Comparison of ENCODE assay signal across 25 cellular contexts in genomic region chr4:79827283-79827682, GRCh38.
"Had no signal": no experiment of that assay in that cellular context is flagged by ENCODE, and none has a peak within 500 bp of the region (broad histone marks: within the 10 kb centered on the region; RNA-seq: fewer than 3 reads in every experiment).

No MANE protein-coding gene starts in this region.

- H3K4me2 ChIP-seq: smooth muscle cell had no signal

- H3K9me3 ChIP-seq: prostate gland, right atrium auricular region, testis, tibial artery, upper lobe of left lung, uterus had no signal

- H3K27ac ChIP-seq: foreskin keratinocyte, heart right ventricle, left lung, right atrium auricular region, testis, tibial artery, upper lobe of left lung, uterus had no signal

- DNase-seq: cortex of kidney; effector memory CD8-positive, alpha-beta T cell; foreskin keratinocyte; glutamatergic neuron; heart right ventricle; hippocampal formation; left cardiac atrium; left lung; mesenchymal stem cell; midbrain; naive thymus-derived CD4-positive, alpha-beta T cell; nucleus accumbens; stimulated activated CD4-positive, alpha-beta T cell treated with anti-CD3 and anti-CD28 coated beads, Interleukin-12 subunit alpha, Interleukin-12 subunit beta, amount 100 ng/mL, for 4 hours; stimulated activated CD4-positive, alpha-beta T cell treated with anti-CD3 and anti-CD28 coated beads, Interleukin-1b, Interleukin-23, amount 100 ng/mL, for 48 hours; stimulated activated CD4-positive, alpha-beta T cell treated with anti-CD3 and anti-CD28 coated beads, Interleukin-4, amount 100 ng/mL, for 1 hour; stimulated activated naive CD8-positive, alpha-beta T cell treated with anti-CD3 and anti-CD28 coated beads, Interleukin-15, Interleukin-2, amounts not matched to agents 100 U/mL and 50 U/mL, for 24 hours; substantia nigra; testis; tibial artery; upper lobe of left lung; uterus had no signal

- H3K36me3 ChIP-seq: heart right ventricle, left lung, prostate gland, right atrium auricular region, tibial artery, upper lobe of left lung, uterus had no signal

- H3K4me1 ChIP-seq: foreskin keratinocyte, left lung, testis, uterus had no signal

- H3K27me3 ChIP-seq: heart right ventricle, left lung, right atrium auricular region, testis, tibial artery, upper lobe of left lung, uterus had no signal

- H3K4me3 ChIP-seq: heart right ventricle, left lung, right atrium auricular region, smooth muscle cell, testis, tibial artery, upper lobe of left lung, uterus had no signal

- FAIRE-seq: islet of Langerhans had no signal
